8 cellular contexts compared by ENCODE assay signal in genomic region chr1:119647228-119647733, GRCh38. TPM values are rescaled to one million over a fixed set of nuclear protein-coding genes. Genes with fewer than 3 reads are reported as not detected.
DNase-seq lines count a peak whose midpoint lies in the region; ATAC-seq lines count a peak whose summit lies in the region.

No MANE protein-coding gene starts in this region.

- DNase-seq in activated T-cell treated with anti-CD3 and anti-CD28 coated beads, Interleukin-2, amount 50 U/mL, for 24 hours: no peak
- DNase-seq in activated T-cell treated with anti-CD3 and anti-CD28 coated beads for 4 hours (no peak), iPS DF 6.9 (ENCODE audit: low read depth, low spot score) (no peak), hippocampal formation (lab: John Stamatoyannopoulos, UW) (no peak), dedifferentiated amniotic fluid mesenchymal stem cell (ENCODE audit: extremely low spot score) (no peak)
- DNase-seq in stimulated activated effector memory CD8-positive, alpha-beta T cell treated with anti-CD3 and anti-CD28 coated beads, Interleukin-12 subunit alpha, Interleukin-12 subunit beta, amount 100 ng/mL, for 72 hours (ENCODE audit: low spot score in 2 of 2): no peak

- no peaks in the 10 kb centered on the region for H3K9me3 Mint-ChIP-seq in activated T-cell treated with anti-CD3 and anti-CD28 coated beads, Interleukin-2, amount 50 U/mL, for 24 hours
- peaks cover 4% of the 10 kb centered on the region for H3K9me3 Mint-ChIP-seq in activated T-helper 17 cell treated with anti-CD3 and anti-CD28 coated beads, Interleukin-2, amount 50 U/mL, for 72 hours
- H3K9me3 Mint-ChIP-seq in stimulated activated effector memory CD8-positive, alpha-beta T cell treated with anti-CD3 and anti-CD28 coated beads, Interleukin-12 subunit alpha, Interleukin-12 subunit beta, amount 100 ng/mL, for 72 hours: no peaks in the 10 kb centered on the region

- peak overlapping the region; percentile 85; the same call in 1 of the 2 replicates for H3K4me3 ChIP-seq in iPS DF 6.9 (ENCODE audit: low read length)

- ATAC-seq in activated T-helper 17 cell treated with anti-CD3 and anti-CD28 coated beads, Interleukin-2, amount 50 U/mL, for 72 hours (replicated peaks): no peak
- ATAC-seq in stimulated activated effector memory CD8-positive, alpha-beta T cell treated with anti-CD3 and anti-CD28 coated beads, Interleukin-12 subunit alpha, Interleukin-12 subunit beta, amount 100 ng/mL, for 72 hours: no peak
- no peak for ATAC-seq in HG03139 (IDR thresholded peaks at IDR 0.05; ENCODE audit: unreplicated experiment)

- H3K27me3 ChIP-seq in iPS DF 6.9 (ENCODE audit: control insufficient read depth, insufficient read depth, low read length): no peaks in the 10 kb centered on the region

- H3K4me1 Mint-ChIP-seq in activated T-cell treated with anti-CD3 and anti-CD28 coated beads, Interleukin-2, amount 50 U/mL, for 24 hours (ENCODE audit: low read depth): peaks cover 24% of the 10 kb centered on the region
- no peaks in the 10 kb centered on the region for H3K4me1 Mint-ChIP-seq in activated T-helper 17 cell treated with anti-CD3 and anti-CD28 coated beads, Interleukin-2, amount 50 U/mL, for 72 hours
- H3K4me1 Mint-ChIP-seq in stimulated activated effector memory CD8-positive, alpha-beta T cell treated with anti-CD3 and anti-CD28 coated beads, Interleukin-12 subunit alpha, Interleukin-12 subunit beta, amount 100 ng/mL, for 72 hours: no peaks in the 10 kb centered on the region

- no peaks in the 10 kb centered on the region for H3K9me3 ChIP-seq in iPS DF 6.9 (ENCODE audit: control insufficient read depth, insufficient read depth, low read length)

- no peaks in the 10 kb centered on the region for H3K36me3 ChIP-seq in iPS DF 6.9 (ENCODE audit: control insufficient read depth, insufficient read depth, low read length)

- H3K27ac Mint-ChIP-seq in activated T-cell treated with anti-CD3 and anti-CD28 coated beads, Interleukin-2, amount 50 U/mL, for 24 hours: no peak overlapping the region
- H3K27ac Mint-ChIP-seq in activated T-helper 17 cell treated with anti-CD3 and anti-CD28 coated beads, Interleukin-2, amount 50 U/mL, for 72 hours: no peak overlapping the region
- no peak overlapping the region for H3K27ac Mint-ChIP-seq in stimulated activated effector memory CD8-positive, alpha-beta T cell treated with anti-CD3 and anti-CD28 coated beads, Interleukin-12 subunit alpha, Interleukin-12 subunit beta, amount 100 ng/mL, for 72 hours

- no peaks in the 10 kb centered on the region for H3K36me3 Mint-ChIP-seq in activated T-cell treated with anti-CD3 and anti-CD28 coated beads, Interleukin-2, amount 50 U/mL, for 24 hours (ENCODE audit: low read depth)
- H3K36me3 Mint-ChIP-seq in activated T-helper 17 cell treated with anti-CD3 and anti-CD28 coated beads, Interleukin-2, amount 50 U/mL, for 72 hours (ENCODE audit: low read depth): no peaks in the 10 kb centered on the region
- no peaks in the 10 kb centered on the region for H3K36me3 Mint-ChIP-seq in stimulated activated effector memory CD8-positive, alpha-beta T cell treated with anti-CD3 and anti-CD28 coated beads, Interleukin-12 subunit alpha, Interleukin-12 subunit beta, amount 100 ng/mL, for 72 hours

- peaks cover 93% of the 10 kb centered on the region for H3K27me3 Mint-ChIP-seq in activated T-cell treated with anti-CD3 and anti-CD28 coated beads, Interleukin-2, amount 50 U/mL, for 24 hours
- peaks cover 55% of the 10 kb centered on the region for H3K27me3 Mint-ChIP-seq in activated T-helper 17 cell treated with anti-CD3 and anti-CD28 coated beads, Interleukin-2, amount 50 U/mL, for 72 hours

- H3K27ac ChIP-seq in iPS DF 6.9 (ENCODE audit: low read length): no peak overlapping the region

- no CpG with 5 or more reads among the region's 18 CpGs for WGBS in iPS DF 6.9 (ENCODE audit: insufficient coverage, insufficient read length)

- peak overlapping the region; percentile 75 for H3K4me3 Mint-ChIP-seq in activated T-cell treated with anti-CD3 and anti-CD28 coated beads, Interleukin-2, amount 50 U/mL, for 24 hours
- H3K4me3 Mint-ChIP-seq in activated T-helper 17 cell treated with anti-CD3 and anti-CD28 coated beads, Interleukin-2, amount 50 U/mL, for 72 hours: peak overlapping the region; percentile 39
- H3K4me3 Mint-ChIP-seq in stimulated activated effector memory CD8-positive, alpha-beta T cell treated with anti-CD3 and anti-CD28 coated beads, Interleukin-12 subunit alpha, Interleukin-12 subunit beta, amount 100 ng/mL, for 72 hours: peak overlapping the region; percentile 32

- H3K4me1 ChIP-seq in iPS DF 6.9 (ENCODE audit: control insufficient read depth, insufficient read depth, low read length): peaks cover 6% of the 10 kb centered on the region; the same call in 1 of the 2 replicates

RNA-seq across cellular contexts. Expression of gene ZNF697, which starts 0.8 kb away (rescaled TPM):
- total RNA-seq in activated T-helper 17 cell treated with anti-CD3 and anti-CD28 coated beads, Interleukin-2, amount 50 U/mL, for 72 hours: under 1 TPM in 1 of 2 donors, not detected in 1; 0.06 TPM
